Comparison of ENCODE assay signal across 3 cellular contexts in genomic region chr15:75721462-75721922, GRCh38.
TF ChIP-seq lines count a peak whose summit lies in the region.

No MANE protein-coding gene starts in this region.

TF ChIP-seq in SK-N-SH, 30 proteins besides CTCF, POLR2A, EP300 and RAD21:
- no peak for TF ChIP-seq MAX (IDR thresholded peaks at IDR 0.05; ENCODE audit: low read depth)
- no peak for TF ChIP-seq NRF1 (IDR thresholded peaks at IDR 0.05; ENCODE audit: low read depth, low read length)
- no peak for TF ChIP-seq RXRA (IDR thresholded peaks at IDR 0.05; ENCODE audit: borderline replicate concordance, low read depth)
- TF ChIP-seq RFX5 (IDR thresholded peaks at IDR 0.05; ENCODE audit: low read length): no peak
- TF ChIP-seq TAF1 (IDR thresholded peaks at IDR 0.05; ENCODE audit: borderline replicate concordance, low read depth, low read length): no peak
- no peak for TF ChIP-seq TEAD4 (IDR thresholded peaks at IDR 0.05; ENCODE audit: borderline replicate concordance, insufficient read depth)
- TF ChIP-seq EZH2phosphoT487 (IDR thresholded peaks at IDR 0.05; ENCODE audit: borderline replicate concordance, low read depth): no peak
- TF ChIP-seq SIN3A (IDR thresholded peaks at IDR 0.05; ENCODE audit: borderline replicate concordance, low read depth, low read length): no peak
- TF ChIP-seq FOXJ3 (CRISPR knock-in tag; IDR thresholded peaks at IDR 0.05): no peak
- no peak for TF ChIP-seq YY1 (IDR thresholded peaks at IDR 0.05; ENCODE audit: low read depth)
- no peak for TF ChIP-seq TCF12 (IDR thresholded peaks at IDR 0.05)
- no peak for TF ChIP-seq JUND (IDR thresholded peaks at IDR 0.05)
- TF ChIP-seq NFIC (IDR thresholded peaks at IDR 0.05; ENCODE audit: borderline replicate concordance): no peak

TF ChIP-seq in SK-N-SH treated with all-trans-retinoic acid at 6 μM for 48 hours, 23 proteins besides CTCF, POLR2A, EP300 and RAD21:
- no peak for TF ChIP-seq ESRRG (CRISPR knock-in tag; IDR thresholded peaks at IDR 0.05)
- no peak for TF ChIP-seq ZNF565 (CRISPR knock-in tag; conservative IDR thresholded peaks at IDR 0.05; ENCODE audit: low read depth)
- TF ChIP-seq ZFP3 (CRISPR knock-in tag; IDR thresholded peaks at IDR 0.05): no peak
- no peak for TF ChIP-seq CREB5 (CRISPR knock-in tag; IDR thresholded peaks at IDR 0.05; ENCODE audit: low read depth)
- TF ChIP-seq ARNTL (CRISPR knock-in tag; IDR thresholded peaks at IDR 0.05; ENCODE audit: borderline replicate concordance, low read depth): no peak
- TF ChIP-seq TSHZ2 (CRISPR knock-in tag; IDR thresholded peaks at IDR 0.05): no peak
- TF ChIP-seq ZFP30 (CRISPR knock-in tag; IDR thresholded peaks at IDR 0.05): no peak
- TF ChIP-seq ZNF8 (CRISPR knock-in tag; IDR thresholded peaks at IDR 0.05): no peak
- TF ChIP-seq BACH2 (CRISPR knock-in tag; IDR thresholded peaks at IDR 0.05; ENCODE audit: borderline replicate concordance): no peak
- TF ChIP-seq CSDC2 (CRISPR knock-in tag; IDR thresholded peaks at IDR 0.05): no peak
- no peak for TF ChIP-seq POU6F1 (CRISPR knock-in tag; IDR thresholded peaks at IDR 0.05; ENCODE audit: borderline replicate concordance, low read depth)
- no peak for TF ChIP-seq PATZ1 (CRISPR knock-in tag; IDR thresholded peaks at IDR 0.05; ENCODE audit: borderline replicate concordance)
- TF ChIP-seq RARB (CRISPR knock-in tag; IDR thresholded peaks at IDR 0.05): no peak
TF ChIP-seq in SK-N-SH treated with all-trans-retinoic acid at 6 μM for 48 hours: peak in this region for 0.

TF ChIP-seq in H1, 55 proteins besides CTCF, POLR2A, EP300 and RAD21:
- TF ChIP-seq E2F6 (IDR thresholded peaks at IDR 0.05): 0 out of 2 replicates have a peak, but pooled peaks have one; percentile 1
- no peak for TF ChIP-seq ASH2L (IDR thresholded peaks at IDR 0.05; ENCODE audit: low read length)
